ENCODE assay signal across 19 cellular contexts in genomic region chr17:43327834-43328420, GRCh38.
"Had no signal": no experiment of that assay in that cellular context is flagged by ENCODE, and none has a peak within 500 bp of the region (broad histone marks: within the 10 kb centered on the region; RNA-seq: fewer than 3 reads in every experiment).

No MANE protein-coding gene starts in this region.

- H3K4me1 ChIP-seq: sigmoid colon, tibial artery, uterus had no signal

- H3K27me3 ChIP-seq: sigmoid colon, tibial artery, uterus had no signal

- H3K4me3 ChIP-seq: lung, sigmoid colon, tibial artery, uterus had no signal

- H3K36me3 ChIP-seq: sigmoid colon, tibial artery, uterus had no signal

- H3K9me3 ChIP-seq: sigmoid colon, tibial artery, uterus had no signal

- DNase-seq: activated CD4-positive, alpha-beta T cell treated with anti-CD3 and anti-CD28 coated beads, Interleukin-2, amount 10 ng/mL, durations not matched to agents 7 days and 5 days; amygdala; caudate nucleus; endodermal cell; foreskin melanocyte; glutamatergic neuron; hypothalamus; islet precursor cell; left colon; sigmoid colon; stimulated activated CD4-positive, alpha-beta T cell treated with anti-CD3 and anti-CD28 coated beads, Interleukin-2, amount 100 ng/mL, for 24 hours; stimulated activated naive CD4-positive, alpha-beta T cell treated with Interleukin-2 at 50 U/mL for 16 hours; substantia nigra; T-helper 1 cell; T-helper 9 cell; tibial artery; uterus had no signal

- H3K27ac ChIP-seq: epithelial cell of prostate, sigmoid colon, tibial artery, uterus had no signal
